8 cellular contexts compared by ENCODE assay signal in genomic region chr15:72782274-72782992, GRCh38. TPM values are rescaled to one million over a fixed set of nuclear protein-coding genes. Genes with fewer than 3 reads are reported as not detected.
DNase-seq lines count a peak whose midpoint lies in the region; TF ChIP-seq lines count a peak whose summit lies in the region.

No MANE protein-coding gene starts in this region.

- intact Hi-C loops in PC-9 (cut with micrococcal nuclease; ENCODE audit: unreplicated experiment), result loop anchor here (5.0 to 10.0 kb wide), 4 partner anchors 178 to 850 kb away; partner anchors contain the start of genes ARIH1 and NPTN

- no peaks in the 10 kb centered on the region for H3K9me3 ChIP-seq in PC-9 (ENCODE audit: insufficient read depth, low read depth)

- peak overlapping the region; percentile 99 for H3K4me2 ChIP-seq in PC-9

- H3K79me2 ChIP-seq in PC-9 (ENCODE audit: low read depth), result peaks cover 48% of the 10 kb centered on the region

- TSS peak; percentile 57 for BruUV-seq in PC-9 (replicated peaks; lab: Mats Ljungman, UMichigan)

- DNase-seq in GM03348 (ENCODE audit: low spot score), result peak; percentile 30
- no peak for DNase-seq in PC-9
- DNase-seq in erythroblast (lab: John Stamatoyannopoulos, UW), result peak; percentile 63 to 69
- DNase-seq in progenitor cell of endocrine pancreas (ENCODE audit: low spot score, unreplicated experiment), result no peak
- no peak for DNase-seq in epidermal melanocyte (ENCODE audit: insufficient read length, low spot score)
- no peak for DNase-seq in AML-193 (lab: John Stamatoyannopoulos, UW)
- no peak for DNase-seq in UCSD-AML1 (lab: John Stamatoyannopoulos, UW; ENCODE audit: unreplicated experiment)
- DNase-seq in EL, result no peak

- H3K4me1 Mint-ChIP-seq in progenitor cell of endocrine pancreas (ENCODE audit: low read depth), result peaks cover 15% of the 10 kb centered on the region

- H3K4me1 ChIP-seq in PC-9 (replicated peaks; ENCODE audit: insufficient read depth), result peaks cover 21% of the 10 kb centered on the region

- H3K27ac Mint-ChIP-seq in progenitor cell of endocrine pancreas, result peak overlapping the region; percentile 95

- POLR2A ChIA-PET in PC-9 (lab: Charles Lee; ENCODE audit: unreplicated experiment), result no interaction called here

- peak overlapping the region; percentile 55; the same call in 1 of the 2 replicates for H3K27ac ChIP-seq in PC-9

- no peaks in the 10 kb centered on the region for H3F3A ChIP-seq in PC-9 (ENCODE audit: insufficient read depth, low read depth)

- 0 out of 2 replicates have a peak, but pooled peaks cover under 1% of the 10 kb centered on the region for H4K20me1 ChIP-seq in PC-9 (ENCODE audit: insufficient read depth)

- H3K9me3 Mint-ChIP-seq in progenitor cell of endocrine pancreas (ENCODE audit: low read depth), result no peaks in the 10 kb centered on the region

- peak overlapping the region; percentile 87 for H3K4me3 Mint-ChIP-seq in progenitor cell of endocrine pancreas (ENCODE audit: low read depth)

- CTCF ChIA-PET in PC-9 (lab: Charles Lee), result no interaction called here

- H3K27me3 ChIP-seq in PC-9 (ENCODE audit: insufficient read depth, low read depth), result peaks cover 2% of the 10 kb centered on the region; the same call in 1 of the 2 replicates

- TF ChIP-seq POLR2A in erythroblast (IDR thresholded peaks at IDR 0.05; ENCODE audit: low read length), result no peak

- TF ChIP-seq CTCF in PC-9 (conservative IDR thresholded peaks at IDR 0.05) (no peak), progenitor cell of endocrine pancreas (IDR thresholded peaks at IDR 0.05; ENCODE audit: unreplicated experiment) (no peak)

- peak overlapping the region; percentile 64 for H3K4me3 ChIP-seq in PC-9

- H3K36me3 Mint-ChIP-seq in progenitor cell of endocrine pancreas (ENCODE audit: insufficient read depth), result peaks cover 3% of the 10 kb centered on the region

- H3K27me3 Mint-ChIP-seq in progenitor cell of endocrine pancreas, result no peaks in the 10 kb centered on the region

- no peaks in the 10 kb centered on the region for H3K9me2 ChIP-seq in PC-9 (ENCODE audit: insufficient read depth)

- H2AFZ ChIP-seq in PC-9, result peak overlapping the region; percentile 87

- H3K36me3 ChIP-seq in PC-9 (ENCODE audit: low read depth), result 0 out of 2 replicates have a peak, but pooled peaks cover 3% of the 10 kb centered on the region

RNA-seq across cellular contexts. Expression of gene ADPGK, which starts 1.1 kb away (rescaled TPM):
- total RNA-seq in PC-9 (2021), result 40.3 and 48.6 TPM in 2 replicates
- total RNA-seq in progenitor cell of endocrine pancreas, result 46.5 and 52.6 TPM in 2 replicates

Comparison
In these comparisons a context has a peak if more than half of its experiments do, and no peak if none do; other contexts are left out.
1. DNase-seq: peak in GM03348 (single experiment) and erythroblast (2 of 2); none in PC-9 (0 of 2), progenitor cell of endocrine pancreas (single experiment), epidermal melanocyte (single experiment), AML-193 (0 of 2), UCSD-AML1 (single experiment) and EL (single experiment).